Comparison of ENCODE assay signal across 9 cellular contexts in genomic region chr3:13657660-13658435, GRCh38.
DNase-seq lines count a peak whose midpoint lies in the region; ATAC-seq and TF ChIP-seq lines count a peak whose summit lies in the region.
"Had no signal": no experiment of that assay in that cellular context is flagged by ENCODE, and none has a peak within 500 bp of the region (broad histone marks: within the 10 kb centered on the region; RNA-seq: fewer than 3 reads in every experiment).

No MANE protein-coding gene starts in this region.

- H3K36me3 ChIP-seq in ES-I3 (ENCODE audit: insufficient read depth, low read length) = no peaks in the 10 kb centered on the region
- no peaks in the 10 kb centered on the region for H3K36me3 ChIP-seq in GM23338 (ENCODE audit: insufficient read depth)
- no peaks in the 10 kb centered on the region for H3K36me3 ChIP-seq in NT2/D1 (ENCODE audit: insufficient read depth, insufficient read length, low read length)

- no peaks in the 10 kb centered on the region for H3K79me2 ChIP-seq in GM23338 (replicated peaks; ENCODE audit: insufficient read depth)

- H3F3A ChIP-seq in GM23338 (replicated peaks; ENCODE audit: low read depth) = no peaks in the 10 kb centered on the region

- ATAC-seq in GM23338 (peak; percentile 74), HG02840 (IDR thresholded peaks at IDR 0.05; ENCODE audit: low FRiP score, unreplicated experiment) (no peak)

- peaks cover 13% of the 10 kb centered on the region for H3K4me1 Mint-ChIP-seq in GM23338
- no peaks in the 10 kb centered on the region for H3K4me1 Mint-ChIP-seq in activated T-helper 1 cell treated with anti-CD3 and anti-CD28 coated beads, Interleukin-12 subunit alpha, Interleukin-12 subunit beta, Interleukin-2, Interleukin-4 antibody, amounts not matched to agents 30 ng/mL and 10 ng/mL and 1 ng/mL, durations not matched to agents 14 hours and 24 hours and 36 hours (ENCODE audit: low read depth)
- H3K4me1 Mint-ChIP-seq in osteocyte (ENCODE audit: unreplicated experiment) = peaks cover 6% of the 10 kb centered on the region
- peaks cover 12% of the 10 kb centered on the region for H3K4me1 Mint-ChIP-seq in type B pancreatic cell (ENCODE audit: unreplicated experiment)

- DNase-seq in GM23338 (ENCODE audit: low spot score) = peak; percentile 75
- no peak for DNase-seq in NT2/D1 (ENCODE audit: low read depth, low spot score)
- DNase-seq in activated T-helper 1 cell treated with anti-CD3 and anti-CD28 coated beads, Interleukin-12 subunit alpha, Interleukin-12 subunit beta, Interleukin-2, Interleukin-4 antibody, amounts not matched to agents 30 ng/mL and 10 ng/mL and 1 ng/mL, durations not matched to agents 14 hours and 24 hours and 36 hours (ENCODE audit: low spot score) = peak; percentile 50
- peak; percentile 31 for DNase-seq in fibroblast of villous mesenchyme (ENCODE audit: low read depth)
- DNase-seq in osteocyte (ENCODE audit: extremely low spot score, unreplicated experiment) = no peak
- peak; percentile 80 for DNase-seq in type B pancreatic cell (ENCODE audit: extremely low spot score, unreplicated experiment)

- peak overlapping the region; percentile 94; the same call in 1 of the 2 replicates for H2AFZ ChIP-seq in GM23338

- H3K27me3 Mint-ChIP-seq in GM23338 (ENCODE audit: insufficient read depth, low read depth, poor library complexity) (peaks cover 27% of the 10 kb centered on the region), osteocyte (ENCODE audit: unreplicated experiment) (peaks cover 11% of the 10 kb centered on the region), type B pancreatic cell (peaks cover 37% of the 10 kb centered on the region)
- peaks cover 32% of the 10 kb centered on the region for H3K27me3 Mint-ChIP-seq in activated T-helper 1 cell treated with anti-CD3 and anti-CD28 coated beads, Interleukin-12 subunit alpha, Interleukin-12 subunit beta, Interleukin-2, Interleukin-4 antibody, amounts not matched to agents 30 ng/mL and 10 ng/mL and 1 ng/mL, durations not matched to agents 14 hours and 24 hours and 36 hours (ENCODE audit: insufficient read depth)

- no peaks in the 10 kb centered on the region; the same call in 2 of the 3 replicates for H3K36me3 Mint-ChIP-seq in GM23338 (ENCODE audit: low read depth)
- no peaks in the 10 kb centered on the region for H3K36me3 Mint-ChIP-seq in activated T-helper 1 cell treated with anti-CD3 and anti-CD28 coated beads, Interleukin-12 subunit alpha, Interleukin-12 subunit beta, Interleukin-2, Interleukin-4 antibody, amounts not matched to agents 30 ng/mL and 10 ng/mL and 1 ng/mL, durations not matched to agents 14 hours and 24 hours and 36 hours (ENCODE audit: low read depth)
- H3K36me3 Mint-ChIP-seq in osteocyte (ENCODE audit: unreplicated experiment) = no peaks in the 10 kb centered on the region
- H3K36me3 Mint-ChIP-seq in type B pancreatic cell = no peaks in the 10 kb centered on the region

- TF ChIP-seq CTCF in GM23338 (conservative IDR thresholded peaks at IDR 0.05; ENCODE audit: low read depth in 2 of 2) = peak; percentile 84 to 99
- peak; percentile 96 for TF ChIP-seq CTCF in fibroblast of villous mesenchyme (IDR thresholded peaks at IDR 0.05; ENCODE audit: insufficient read depth, low read depth, low read length)
- peak; percentile 86 for TF ChIP-seq CTCF in osteocyte (IDR thresholded peaks at IDR 0.05)
- TF ChIP-seq CTCF in type B pancreatic cell (conservative IDR thresholded peaks at IDR 0.05) = peak; percentile 91

- H3K4me2 ChIP-seq in GM23338 = peak overlapping the region; percentile 72; the same call in 1 of the 2 replicates

- H3K9me3 ChIP-seq in ES-I3 (ENCODE audit: control insufficient read depth, insufficient read depth, low read length) (no peaks in the 10 kb centered on the region), NT2/D1 (ENCODE audit: insufficient read depth, low read length) (no peaks in the 10 kb centered on the region; the same call in 1 of the 2 replicates)

- H3K9me3 Mint-ChIP-seq in GM23338 = no peaks in the 10 kb centered on the region; the same call in 2 of the 3 replicates
- H3K9me3 Mint-ChIP-seq in activated T-helper 1 cell treated with anti-CD3 and anti-CD28 coated beads, Interleukin-12 subunit alpha, Interleukin-12 subunit beta, Interleukin-2, Interleukin-4 antibody, amounts not matched to agents 30 ng/mL and 10 ng/mL and 1 ng/mL, durations not matched to agents 14 hours and 24 hours and 36 hours = no peaks in the 10 kb centered on the region
- H3K9me3 Mint-ChIP-seq in osteocyte (ENCODE audit: unreplicated experiment) = no peaks in the 10 kb centered on the region
- H3K9me3 Mint-ChIP-seq in type B pancreatic cell = no peaks in the 10 kb centered on the region
- H3K9me3 Mint-ChIP-seq: dendritic cell treated with granulocyte-macrophage colony-stimulating factor and Interleukin-4, amounts not matched to agents 40 ng/mL and 50 ng/mL, for 4 days had no signal

- H4K20me1 ChIP-seq in GM23338 (replicated peaks; ENCODE audit: insufficient read depth) = no peaks in the 10 kb centered on the region

- no peak overlapping the region for H3K27ac ChIP-seq in GM23338 (ENCODE audit: low read depth)

- H3K4me3 ChIP-seq in GM23338 (0 out of 2 replicates have a peak overlapping the region, but pooled peaks have one; percentile 36), NT2/D1 (ENCODE audit: insufficient read length, low read depth) (no peak overlapping the region), fibroblast of villous mesenchyme (ENCODE audit: low read depth, low read length) (no peak overlapping the region)

- H3K4me3 Mint-ChIP-seq in GM23338 (peak overlapping the region; percentile 49), osteocyte (ENCODE audit: unreplicated experiment) (no peak overlapping the region), type B pancreatic cell (peak overlapping the region; percentile 18)
- H3K4me3 Mint-ChIP-seq in activated T-helper 1 cell treated with anti-CD3 and anti-CD28 coated beads, Interleukin-12 subunit alpha, Interleukin-12 subunit beta, Interleukin-2, Interleukin-4 antibody, amounts not matched to agents 30 ng/mL and 10 ng/mL and 1 ng/mL, durations not matched to agents 14 hours and 24 hours and 36 hours = no peak overlapping the region
- H3K4me3 Mint-ChIP-seq: dendritic cell treated with granulocyte-macrophage colony-stimulating factor and Interleukin-4, amounts not matched to agents 40 ng/mL and 50 ng/mL, for 4 days had no signal

- intact Hi-C loops in activated T-helper 1 cell treated with anti-CD3 and anti-CD28 coated beads, Interleukin-12 subunit alpha, Interleukin-12 subunit beta, Interleukin-2, Interleukin-4 antibody, amounts not matched to agents 30 ng/mL and 10 ng/mL and 1 ng/mL, durations not matched to agents 14 hours and 24 hours and 36 hours (cut with micrococcal nuclease) = loop anchor here (1.0 kb wide), 2 partner anchors 222 to 227 kb away; partner anchors contain the start of gene WNT7A

- H3K9ac ChIP-seq in ES-I3 (ENCODE audit: low read depth, low read length) = 0 out of 2 replicates have a peak overlapping the region, but pooled peaks have one; percentile 11
- peak overlapping the region; percentile 51 for H3K9ac ChIP-seq in NT2/D1 (ENCODE audit: insufficient read length, low read depth)

- H3K27me3 ChIP-seq in GM23338 (ENCODE audit: insufficient read depth) = peaks cover 33% of the 10 kb centered on the region
- H3K27me3 ChIP-seq in NT2/D1 (ENCODE audit: insufficient read depth, insufficient read length) = peaks cover 51% of the 10 kb centered on the region

- H3K27ac Mint-ChIP-seq in GM23338 (no peak overlapping the region), osteocyte (ENCODE audit: unreplicated experiment) (no peak overlapping the region), type B pancreatic cell (no peak overlapping the region)
- no peak overlapping the region for H3K27ac Mint-ChIP-seq in activated T-helper 1 cell treated with anti-CD3 and anti-CD28 coated beads, Interleukin-12 subunit alpha, Interleukin-12 subunit beta, Interleukin-2, Interleukin-4 antibody, amounts not matched to agents 30 ng/mL and 10 ng/mL and 1 ng/mL, durations not matched to agents 14 hours and 24 hours and 36 hours
- H3K27ac Mint-ChIP-seq: dendritic cell treated with granulocyte-macrophage colony-stimulating factor and Interleukin-4, amounts not matched to agents 40 ng/mL and 50 ng/mL, for 4 days had no signal

- H3K4me1 ChIP-seq in ES-I3 (ENCODE audit: insufficient read depth, low read length) (peaks cover 7% of the 10 kb centered on the region; the same call in 1 of the 2 replicates), GM23338 (ENCODE audit: insufficient read depth) (no peaks in the 10 kb centered on the region), NT2/D1 (ENCODE audit: insufficient read depth, insufficient read length) (peaks cover 17% of the 10 kb centered on the region)

- H3K9me2 ChIP-seq in GM23338 (ENCODE audit: insufficient read depth) = no peaks in the 10 kb centered on the region

TF ChIP-seq in GM23338, 12 proteins besides CTCF, POLR2A, EP300 and RAD21:
- TF ChIP-seq JUNB (IDR thresholded peaks at IDR 0.05; ENCODE audit: unreplicated experiment) (no peak), POLR2AphosphoS5 (IDR thresholded peaks at IDR 0.05; ENCODE audit: low read depth) (no peak), ZNF114 (CRISPR knock-in tag; IDR thresholded peaks at IDR 0.05) (no peak), CREB1 (CRISPR knock-in tag; IDR thresholded peaks at IDR 0.05; ENCODE audit: low read depth) (no peak), NANOG (IDR thresholded peaks at IDR 0.05; ENCODE audit: borderline replicate concordance) (no peak), EZH2 (IDR thresholded peaks at IDR 0.05; ENCODE audit: low read depth, unreplicated experiment) (no peak), EZH2phosphoT487 (IDR thresholded peaks at IDR 0.05; ENCODE audit: unreplicated experiment) (no peak)

Comparison
In these comparisons a context has a peak if more than half of its experiments do, and no peak if none do; other contexts are left out.
1. DNase-seq: peak in GM23338 (single experiment), activated T-helper 1 cell treated with anti-CD3 and anti-CD28 coated beads, Interleukin-12 subunit alpha, Interleukin-12 subunit beta, Interleukin-2, Interleukin-4 antibody, amounts not matched to agents 30 ng/mL and 10 ng/mL and 1 ng/mL, durations not matched to agents 14 hours and 24 hours and 36 hours (single experiment), fibroblast of villous mesenchyme (single experiment) and type B pancreatic cell (single experiment); none in NT2/D1 (single experiment) and osteocyte (single experiment).
2. H3K4me3 Mint-ChIP-seq: peak in GM23338 (single experiment) and type B pancreatic cell (single experiment); none in activated T-helper 1 cell treated with anti-CD3 and anti-CD28 coated beads, Interleukin-12 subunit alpha, Interleukin-12 subunit beta, Interleukin-2, Interleukin-4 antibody, amounts not matched to agents 30 ng/mL and 10 ng/mL and 1 ng/mL, durations not matched to agents 14 hours and 24 hours and 36 hours (single experiment) and osteocyte (single experiment).
3. Peak in every context shown above with its lines, with median percentiles within 50 percentile points of each other: CTCF ChIP-seq.